In genomic region chr12:130560321-130560720, GRCh38 we compare ENCODE assay signal across 5 cellular contexts.
"Had no signal": no experiment of that assay in that cellular context is flagged by ENCODE, and none has a peak within 500 bp of the region (broad histone marks: within the 10 kb centered on the region; RNA-seq: fewer than 3 reads in every experiment).

No MANE protein-coding gene starts in this region.

- H3K27ac ChIP-seq: HL-60 had no signal

- DNase-seq: IMR-90, KBM-7, KG1 had no signal

- H3K4me3 ChIP-seq: K562 had no signal
